Comparison of ENCODE assay signal across 14 cellular contexts in the genomic region with DNA sequence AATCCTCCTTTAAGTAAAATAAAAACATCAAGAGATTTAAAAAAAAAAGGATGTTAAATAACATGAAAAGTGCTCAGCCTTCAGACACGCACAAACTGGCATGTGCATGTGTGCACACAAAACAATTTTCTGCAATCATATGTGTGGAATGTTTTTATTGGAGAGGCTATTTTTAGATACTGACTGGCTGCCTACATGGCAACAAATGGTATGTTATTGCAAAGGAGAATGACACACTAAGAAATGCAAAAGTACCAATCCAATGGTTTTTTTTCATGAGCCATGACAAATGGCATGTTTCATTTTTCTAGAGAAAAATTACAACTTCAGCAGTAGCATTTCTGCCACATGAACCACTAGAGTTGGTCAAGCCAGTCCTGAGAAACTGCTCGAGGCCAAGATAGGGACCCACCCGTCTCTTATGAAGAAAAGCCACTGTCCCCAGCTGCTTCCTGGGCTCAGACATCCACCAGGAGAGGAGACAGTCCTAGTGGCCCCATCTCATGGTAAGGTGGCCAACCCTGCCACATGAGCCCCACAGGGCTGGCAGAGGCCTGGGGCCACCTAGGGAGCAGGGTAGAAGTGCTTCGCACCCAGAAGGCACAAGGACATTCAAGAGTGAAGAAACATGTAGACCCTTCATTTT.
DNase-seq lines count a peak whose midpoint lies in the region; FAIRE-seq and TF ChIP-seq lines count a peak whose summit lies in the region.
"Had no signal": no experiment of that assay in that cellular context is flagged by ENCODE, and none has a peak within 500 bp of the region (broad histone marks: within the 10 kb centered on the region; RNA-seq: fewer than 3 reads in every experiment).

No MANE protein-coding gene starts in this region.

- intact Hi-C loops in A673 (cut with micrococcal nuclease; ENCODE audit: unreplicated experiment), result no loop called here

- H3K4me3 ChIP-seq in coronary artery (no peak overlapping the region), A673 (ENCODE audit: low read depth, low read length, poor library complexity, severe bottlenecking) (no peak overlapping the region)
- H3K4me3 ChIP-seq: K562 had no signal

- no peaks in the 10 kb centered on the region for H3K4me1 Mint-ChIP-seq in mesothelial cell of epicardium
- H3K4me1 Mint-ChIP-seq: activated naive CD4-positive, alpha-beta T cell treated with anti-CD3 and anti-CD28 coated beads, Interleukin-2, amount 10 ng/mL, durations not matched to agents 7 days and 5 days; T-helper 17 cell had no signal

- BruUV-seq in A673 (replicated peaks; lab: Mats Ljungman, UMichigan), result no TSS peak

- H3K9me3 Mint-ChIP-seq in mesothelial cell of epicardium, result no peaks in the 10 kb centered on the region
- H3K9me3 Mint-ChIP-seq: activated naive CD4-positive, alpha-beta T cell treated with anti-CD3 and anti-CD28 coated beads, Interleukin-2, amount 10 ng/mL, durations not matched to agents 7 days and 5 days had no signal

- TF ChIP-seq POLR2A in GM12891 (IDR thresholded peaks at IDR 0.05; ENCODE audit: low read depth, low read length), result no peak

- no peaks in the 10 kb centered on the region for H3K27me3 ChIP-seq in A673 (replicated peaks; ENCODE audit: insufficient read depth, low read depth, low read length, poor library complexity)

- CTCF ChIA-PET in A673 (lab: Charles Lee), result no interaction called here

- H3K9me3 ChIP-seq in A673 (ENCODE audit: low read depth, low read length, poor library complexity, severe bottlenecking), result no peaks in the 10 kb centered on the region

- H3K36me3 ChIP-seq in A673 (ENCODE audit: insufficient read depth, low read length, poor library complexity, severe bottlenecking), result peaks cover 25% of the 10 kb centered on the region

- POLR2A ChIA-PET in A673 (lab: Charles Lee; ENCODE audit: low non-redundant PET), result no interaction called here

- H3K27ac ChIP-seq in coronary artery (peak overlapping the region; percentile 74 to 75), A673 (ENCODE audit: low read depth, low read length, poor library complexity, severe bottlenecking) (no peak overlapping the region)
- H3K27ac ChIP-seq: 22Rv1 had no signal

- H3K4me1 ChIP-seq in A673 (ENCODE audit: insufficient read depth, low read length, poor library complexity, severe bottlenecking), result peaks cover 6% of the 10 kb centered on the region

- H3K36me3 Mint-ChIP-seq in mesothelial cell of epicardium, result peaks cover 6% of the 10 kb centered on the region
- H3K36me3 Mint-ChIP-seq: activated naive CD4-positive, alpha-beta T cell treated with anti-CD3 and anti-CD28 coated beads, Interleukin-2, amount 10 ng/mL, durations not matched to agents 7 days and 5 days had no signal

- TF ChIP-seq CTCF in coronary artery (IDR thresholded peaks at IDR 0.05), result no peak
- no peak for TF ChIP-seq CTCF in mesothelial cell of epicardium (IDR thresholded peaks at IDR 0.05; ENCODE audit: unreplicated experiment)
- TF ChIP-seq CTCF in A673 (conservative IDR thresholded peaks at IDR 0.05; ENCODE audit: low read depth, low read length), result no peak

- H3K27ac Mint-ChIP-seq in mesothelial cell of epicardium, result peak overlapping the region; percentile 75
- H3K27ac Mint-ChIP-seq: activated naive CD4-positive, alpha-beta T cell treated with anti-CD3 and anti-CD28 coated beads, Interleukin-2, amount 10 ng/mL, durations not matched to agents 7 days and 5 days; T-helper 17 cell had no signal

- no peak overlapping the region for H3K4me3 Mint-ChIP-seq in mesothelial cell of epicardium
- H3K4me3 Mint-ChIP-seq: activated naive CD4-positive, alpha-beta T cell treated with anti-CD3 and anti-CD28 coated beads, Interleukin-2, amount 10 ng/mL, durations not matched to agents 7 days and 5 days; T-helper 17 cell had no signal

- no peaks in the 10 kb centered on the region for H3K27me3 Mint-ChIP-seq in mesothelial cell of epicardium (ENCODE audit: low read depth)
- H3K27me3 Mint-ChIP-seq: T-helper 17 cell had no signal

- no peak for FAIRE-seq in GM12891 (lab: Jason Lieb, UNC)
- FAIRE-seq: K562 had no signal

- DNase-seq in NCI-H82 (lab: John Stamatoyannopoulos, UW) (peak; percentile 20), NCI-H82 treated with DMSO at 0.1 percent for 48 hours (lab: John Stamatoyannopoulos, UW; ENCODE audit: unreplicated experiment) (no peak), coronary artery (ENCODE audit: low spot score) (no peak), mesothelial cell of epicardium (ENCODE audit: low spot score in 2 of 2, unreplicated experiment in 2 of 2) (no peak), A673 (ENCODE audit: low spot score) (no peak), GM12891 (ENCODE audit: insufficient read length, low spot score) (no peak), activated gamma-delta T cell treated with Interleukin-2 at 50 U/mL for 16 hours (no peak), NCI-H446 (lab: John Stamatoyannopoulos, UW) (no peak)
- DNase-seq: activated naive CD4-positive, alpha-beta T cell treated with anti-CD3 and anti-CD28 coated beads, Interleukin-2, amount 10 ng/mL, durations not matched to agents 7 days and 5 days; hippocampal formation; NCI-H187 treated with DMSO at 0.1 percent for 48 hours; T-helper 17 cell had no signal

TF ChIP-seq in GM12891, 5 proteins besides CTCF, POLR2A, EP300 and RAD21:
- TF ChIP-seq POLR2AphosphoS5 (IDR thresholded peaks at IDR 0.05; ENCODE audit: low read depth, low read length), result no peak
- TF ChIP-seq TAF1 (IDR thresholded peaks at IDR 0.05; ENCODE audit: low read depth, low read length), result no peak
- no peak for TF ChIP-seq PAX5 (IDR thresholded peaks at IDR 0.05; ENCODE audit: insufficient read depth, low read length, severe bottlenecking)
- no peak for TF ChIP-seq SPI1 (IDR thresholded peaks at IDR 0.05; ENCODE audit: low read depth, low read length)
- TF ChIP-seq POU2F2 (IDR thresholded peaks at IDR 0.05; ENCODE audit: low read depth, low read length), result no peak
